17 cellular contexts compared by ENCODE assay signal in genomic region chr22:47296405-47297260, GRCh38.
"Had no signal": no experiment of that assay in that cellular context is flagged by ENCODE, and none has a peak within 500 bp of the region (broad histone marks: within the 10 kb centered on the region; RNA-seq: fewer than 3 reads in every experiment).

No MANE protein-coding gene starts in this region.

- H3K4me3 Mint-ChIP-seq: activated naive CD4-positive, alpha-beta T cell treated with anti-CD3 and anti-CD28 coated beads, Interleukin-2, amount 10 ng/mL, durations not matched to agents 7 days and 5 days; dendritic cell treated with granulocyte-macrophage colony-stimulating factor and Interleukin-4, amounts not matched to agents 40 ng/mL and 50 ng/mL, for 4 days; neural crest cell; stimulated activated naive CD8-positive, alpha-beta T cell treated with anti-CD3 and anti-CD28 coated beads, Interleukin-15, amount 100 ng/mL, for 72 hours; T-helper 17 cell had no signal

- ATAC-seq: left cardiac atrium; sciatic nerve; stimulated activated naive CD8-positive, alpha-beta T cell treated with anti-CD3 and anti-CD28 coated beads, Interleukin-15, amount 100 ng/mL, for 72 hours; T-helper 17 cell had no signal

- H3K27ac ChIP-seq: ascending aorta, breast epithelium, ovary, thoracic aorta had no signal

- H3K9me3 Mint-ChIP-seq: activated naive CD4-positive, alpha-beta T cell treated with anti-CD3 and anti-CD28 coated beads, Interleukin-2, amount 10 ng/mL, durations not matched to agents 7 days and 5 days; activated T-helper 2 cell treated with anti-CD3 and anti-CD28 coated beads, Interferon-gamma antibody, Interleukin-2, Interleukin-4, amounts not matched to agents 10 μg/mL and 5 μg/mL and 100 μg/mL, durations not matched to agents 14 hours and 24 hours and 36 hours; dendritic cell treated with granulocyte-macrophage colony-stimulating factor and Interleukin-4, amounts not matched to agents 40 ng/mL and 50 ng/mL, for 4 days; neural crest cell had no signal

- H3K4me1 Mint-ChIP-seq: activated naive CD4-positive, alpha-beta T cell treated with anti-CD3 and anti-CD28 coated beads, Interleukin-2, amount 10 ng/mL, durations not matched to agents 7 days and 5 days; neural crest cell; stimulated activated naive CD8-positive, alpha-beta T cell treated with anti-CD3 and anti-CD28 coated beads, Interleukin-15, amount 100 ng/mL, for 72 hours; T-helper 17 cell had no signal

- DNase-seq: activated CD4-positive, alpha-beta T cell treated with anti-CD3 and anti-CD28 coated beads for 4 hours; activated naive CD4-positive, alpha-beta T cell treated with anti-CD3 and anti-CD28 coated beads, Interleukin-2, amount 10 ng/mL, durations not matched to agents 7 days and 5 days; activated T-cell treated with anti-CD3 and anti-CD28 coated beads, Interleukin-2, amount 50 U/mL, for 1 hour; effector memory CD4-positive, alpha-beta T cell; foreskin melanocyte; left cardiac atrium; ovary; T-helper 17 cell had no signal

- H3K27ac Mint-ChIP-seq: activated naive CD4-positive, alpha-beta T cell treated with anti-CD3 and anti-CD28 coated beads, Interleukin-2, amount 10 ng/mL, durations not matched to agents 7 days and 5 days; activated T-helper 2 cell treated with anti-CD3 and anti-CD28 coated beads, Interferon-gamma antibody, Interleukin-2, Interleukin-4, amounts not matched to agents 10 μg/mL and 5 μg/mL and 100 μg/mL, durations not matched to agents 14 hours and 24 hours and 36 hours; dendritic cell treated with granulocyte-macrophage colony-stimulating factor and Interleukin-4, amounts not matched to agents 40 ng/mL and 50 ng/mL, for 4 days; T-helper 17 cell had no signal

- H3K4me1 ChIP-seq: ascending aorta, breast epithelium had no signal

- H3K36me3 ChIP-seq: ascending aorta, breast epithelium, ovary, thoracic aorta had no signal

- H3K36me3 Mint-ChIP-seq: activated naive CD4-positive, alpha-beta T cell treated with anti-CD3 and anti-CD28 coated beads, Interleukin-2, amount 10 ng/mL, durations not matched to agents 7 days and 5 days had no signal

- H3K27me3 Mint-ChIP-seq: dendritic cell treated with granulocyte-macrophage colony-stimulating factor and Interleukin-4, amounts not matched to agents 40 ng/mL and 50 ng/mL, for 4 days had no signal

- H3K9me3 ChIP-seq: ascending aorta, breast epithelium, ovary, thoracic aorta had no signal

- H3K27me3 ChIP-seq: ascending aorta, ovary had no signal

- H3K4me3 ChIP-seq: ascending aorta, breast epithelium, lung, ovary, thoracic aorta had no signal
